ENCODE assay signal across 1 cellular context in the genomic region with DNA sequence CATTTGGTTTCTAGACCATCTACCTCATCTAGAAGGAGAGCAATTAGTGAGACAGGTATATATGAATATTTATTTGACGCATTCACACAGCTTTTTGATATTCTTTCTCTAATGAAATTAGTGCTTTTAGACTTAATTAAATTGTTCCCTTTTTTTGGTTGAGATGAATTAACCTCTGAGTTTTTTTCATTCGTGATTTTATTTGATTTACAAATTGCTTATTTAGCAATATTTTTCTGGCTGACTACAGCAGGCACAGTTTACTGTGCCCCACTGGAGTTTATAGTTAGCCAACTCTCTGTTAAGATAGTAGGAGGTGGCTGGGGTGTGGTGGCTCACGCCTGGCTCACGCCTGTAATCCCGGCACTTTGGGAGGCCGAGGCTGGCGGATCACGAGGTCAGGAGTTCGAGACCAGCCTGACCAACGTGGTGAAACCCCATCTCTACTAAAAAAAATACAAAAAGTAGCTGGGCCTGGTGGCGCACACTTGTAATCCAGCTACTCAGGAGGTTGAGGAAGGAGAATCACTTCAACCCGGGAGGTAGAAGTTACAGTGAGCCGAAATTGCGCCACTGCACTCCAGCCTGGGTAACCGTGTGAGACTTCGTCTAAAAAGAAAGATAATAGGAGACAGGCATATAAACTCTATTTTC.
TF ChIP-seq lines count a peak whose summit lies in the region.

No MANE protein-coding gene starts in this region.

TF ChIP-seq in A549, 52 proteins besides CTCF, POLR2A, EP300 and RAD21:
- TF ChIP-seq MAZ (IDR thresholded peaks at IDR 0.05; ENCODE audit: borderline replicate concordance, low read depth, low read length) (no peak), MAFK (IDR thresholded peaks at IDR 0.05; ENCODE audit: partially characterized antibody) (peak; percentile 91)
